In genomic region chr17:1108560-1108809, GRCh38 we compare ENCODE assay signal across 1 cellular context.
TF ChIP-seq lines count a peak whose summit lies in the region.

No MANE protein-coding gene starts in this region.

TF ChIP-seq in HEK293, 187 proteins besides CTCF, POLR2A, EP300 and RAD21 (continued from another document):
- no peak for TF ChIP-seq ZNF280C (tag by site-specific recombination; IDR thresholded peaks at IDR 0.05)
- no peak for TF ChIP-seq SALL2 (tag by site-specific recombination; IDR thresholded peaks at IDR 0.05; ENCODE audit: borderline replicate concordance)
- no peak for TF ChIP-seq KLF17 (tag by site-specific recombination; IDR thresholded peaks at IDR 0.05)
- 0 out of 2 replicates have a peak, but pooled peaks have one; percentile 14 for TF ChIP-seq ZNF561 (tag by site-specific recombination; IDR thresholded peaks at IDR 0.05; ENCODE audit: borderline replicate concordance)
- no peak for TF ChIP-seq ZBTB8A (tag by site-specific recombination; IDR thresholded peaks at IDR 0.05)
- TF ChIP-seq ZBTB20 (tag by site-specific recombination; IDR thresholded peaks at IDR 0.05) = peak; percentile 50; the same call in 1 of the 2 replicates
- TF ChIP-seq ZNF529 (tag by site-specific recombination; IDR thresholded peaks at IDR 0.05; ENCODE audit: insufficient replicate concordance) = no peak
- TF ChIP-seq ZNF530 (tag by site-specific recombination; IDR thresholded peaks at IDR 0.05; ENCODE audit: low read depth) = no peak
- TF ChIP-seq ZNF621 (tag by site-specific recombination; IDR thresholded peaks at IDR 0.05) = no peak
- no peak for TF ChIP-seq ZNF548 (tag by site-specific recombination; IDR thresholded peaks at IDR 0.05)
- TF ChIP-seq ZNF174 (tag by site-specific recombination; IDR thresholded peaks at IDR 0.05) = no peak
- 0 out of 2 replicates have a peak, but pooled peaks have one; percentile 10 for TF ChIP-seq ZEB2 (tag by site-specific recombination; IDR thresholded peaks at IDR 0.05)
- TF ChIP-seq ZNF221 (tag by site-specific recombination; IDR thresholded peaks at IDR 0.05; ENCODE audit: borderline replicate concordance) = no peak
- TF ChIP-seq ZNF341 (tag by site-specific recombination; IDR thresholded peaks at IDR 0.05; ENCODE audit: low read depth) = peak; percentile 93
- TF ChIP-seq HIC1 (tag by site-specific recombination; IDR thresholded peaks at IDR 0.05) = 0 out of 2 replicates have a peak, but pooled peaks have one; percentile 12
